ENCODE assay signal across 8 cellular contexts in the genomic region with DNA sequence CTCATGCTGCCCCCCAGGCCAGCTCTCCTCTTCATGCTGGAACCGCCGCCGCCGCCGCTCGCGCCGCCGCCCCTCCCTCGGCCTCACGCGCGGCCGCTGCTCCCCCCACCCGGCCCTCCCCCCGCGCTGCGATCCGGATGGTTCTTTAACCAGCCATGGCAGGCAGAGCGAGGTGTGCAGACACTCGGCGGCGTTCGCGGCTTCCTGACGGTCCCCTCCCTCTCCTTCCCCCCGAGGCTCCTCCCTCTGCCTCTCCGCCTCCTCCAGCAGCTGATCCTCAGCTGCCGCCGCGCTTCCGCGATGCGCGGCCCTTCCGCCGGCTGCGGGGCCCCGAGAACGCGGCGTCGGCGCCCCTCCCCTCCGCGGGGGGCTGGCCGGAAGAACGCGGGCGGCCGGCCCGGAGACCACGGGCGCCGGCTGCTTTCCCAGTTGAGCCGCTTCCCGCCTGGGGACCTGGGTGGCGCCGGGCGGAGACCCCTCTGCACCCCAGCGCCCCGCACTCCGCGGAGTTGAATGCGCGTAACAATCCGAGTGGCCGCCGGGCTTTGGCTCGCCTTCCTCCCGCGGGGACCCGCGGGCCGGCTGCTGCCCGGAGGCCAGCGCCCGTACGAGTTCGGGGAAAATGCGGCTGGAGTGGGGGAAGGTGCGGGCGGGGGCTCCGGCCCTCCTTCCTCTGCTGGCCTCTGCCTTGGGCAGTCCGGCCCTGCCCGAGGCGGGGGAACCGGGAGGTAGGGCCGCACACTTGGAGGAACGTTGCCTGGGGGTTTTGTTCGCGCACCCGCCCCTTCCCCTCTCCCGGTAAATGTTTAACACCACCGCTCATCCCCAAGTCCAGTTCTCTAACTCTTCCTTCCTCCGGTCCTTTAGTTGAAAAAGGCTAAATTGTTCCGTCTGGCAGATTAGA. TPM values are rescaled to one million over a fixed set of nuclear protein-coding genes. Genes with fewer than 3 reads are reported as not detected.
DNase-seq lines count a peak whose midpoint lies in the region; ATAC-seq and TF ChIP-seq lines count a peak whose summit lies in the region.

Gene DCAF5 (minus strand): TSS at position 176 of the 904 bp plus-strand sequence. CDS start 141 bp downstream, at position 35.

- H3K4me3 ChIP-seq in epithelial cell of esophagus (ENCODE audit: low read length) = peak within 1 kb of the TSS; percentile 80
- H3K4me3 ChIP-seq in mucosa of descending colon = peak within 1 kb of the TSS; percentile 87

- ATAC-seq in GM21528 (IDR thresholded peaks at IDR 0.05; ENCODE audit: low FRiP score, unreplicated experiment) = peak; percentile 78
- ATAC-seq in mucosa of descending colon = peak; percentile 96

- H3K36me3 ChIP-seq in mucosa of descending colon (ENCODE audit: low read depth) = no peaks in the 10 kb centered on the region

- H3K9me3 ChIP-seq in mucosa of descending colon = no peaks in the 10 kb centered on the region

- intact Hi-C loops in mucosa of descending colon (cut with DNase I, micrococcal nuclease) = no loop called here

- no peak for TF ChIP-seq RAD21 in Ishikawa (IDR thresholded peaks at IDR 0.05; ENCODE audit: low read depth)

- TF ChIP-seq EP300 in Ishikawa (IDR thresholded peaks at IDR 0.05; ENCODE audit: borderline replicate concordance) = 0 out of 2 replicates have a peak, but pooled peaks have one; percentile 5

- H3K4me1 ChIP-seq in mucosa of descending colon (ENCODE audit: low read depth) = peaks cover 17% of the 10 kb centered on the region

- TF ChIP-seq CTCF in epithelial cell of esophagus (IDR thresholded peaks at IDR 0.05; ENCODE audit: insufficient read depth, low read depth, low read length, missing control alignments) (no peak), mucosa of descending colon (IDR thresholded peaks at IDR 0.05) (no peak)

- DNase-seq in DMS 273 (lab: John Stamatoyannopoulos, UW; ENCODE audit: unreplicated experiment) = peak; percentile 95
- DNase-seq in OCI-M2 (lab: John Stamatoyannopoulos, UW; ENCODE audit: unreplicated experiment) = peak; percentile 64
- DNase-seq in activated T-cell treated with anti-CD3 and anti-CD28 coated beads for 4 hours = peak; percentile 83
- peak; percentile 97 for DNase-seq in epithelial cell of esophagus (ENCODE audit: low read depth)
- DNase-seq in mucosa of descending colon = peak; percentile 94 to 97 (median 95)
- peak; percentile 75 to 86 for DNase-seq in stimulated activated CD8-positive, alpha-beta memory T cell treated with anti-CD3 and anti-CD28 coated beads, Interleukin-4, amount 100 ng/mL, for 1 hour (ENCODE audit: low read depth in 2 of 2, low spot score in 1 of 2)

TF ChIP-seq in Ishikawa, 13 proteins besides CTCF, POLR2A, EP300 and RAD21:
- TF ChIP-seq YY1 (IDR thresholded peaks at IDR 0.05; ENCODE audit: low read depth) = peak; percentile 73; the same call in 1 of the 2 replicates
- no peak for TF ChIP-seq CEBPB (IDR thresholded peaks at IDR 0.05)
- TF ChIP-seq, protein P1, sequence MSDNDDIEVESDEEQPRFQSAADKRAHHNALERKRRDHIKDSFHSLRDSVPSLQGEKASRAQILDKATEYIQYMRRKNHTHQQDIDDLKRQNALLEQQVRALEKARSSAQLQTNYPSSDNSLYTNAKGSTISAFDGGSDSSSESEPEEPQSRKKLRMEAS (IDR thresholded peaks at IDR 0.05) = peak; percentile 61; the same call in 1 of the 2 replicates
- peak; percentile 78 for TF ChIP-seq ZBTB7A (IDR thresholded peaks at IDR 0.05; ENCODE audit: low read depth)
- no peak; the same call in 1 of the 2 replicates for TF ChIP-seq NFIC (IDR thresholded peaks at IDR 0.05)
- TF ChIP-seq, protein P2, sequence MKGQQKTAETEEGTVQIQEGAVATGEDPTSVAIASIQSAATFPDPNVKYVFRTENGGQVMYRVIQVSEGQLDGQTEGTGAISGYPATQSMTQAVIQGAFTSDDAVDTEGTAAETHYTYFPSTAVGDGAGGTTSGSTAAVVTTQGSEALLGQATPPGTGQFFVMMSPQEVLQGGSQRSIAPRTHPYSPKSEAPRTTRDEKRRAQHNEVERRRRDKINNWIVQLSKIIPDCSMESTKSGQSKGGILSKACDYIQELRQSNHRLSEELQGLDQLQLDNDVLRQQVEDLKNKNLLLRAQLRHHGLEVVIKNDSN (IDR thresholded peaks at IDR 0.05) = peak; percentile 62; the same call in 1 of the 2 replicates
- peak; percentile 55 for TF ChIP-seq TCF12 (IDR thresholded peaks at IDR 0.05; ENCODE audit: low read depth)

RNA-seq across cellular contexts. Expression of gene DCAF5, which starts in this region (rescaled TPM):
- total RNA-seq in mucosa of descending colon = 10 to 100 TPM; 36.4 to 71.4 (median 46.9) TPM

Comparison
In these comparisons a context has a peak if more than half of its experiments do, and no peak if none do; other contexts are left out.
1. Peak in every context shown above with its lines: DNase-seq, ATAC-seq and H3K4me3 ChIP-seq.